17 cellular contexts compared by ENCODE assay signal in the genomic region with DNA sequence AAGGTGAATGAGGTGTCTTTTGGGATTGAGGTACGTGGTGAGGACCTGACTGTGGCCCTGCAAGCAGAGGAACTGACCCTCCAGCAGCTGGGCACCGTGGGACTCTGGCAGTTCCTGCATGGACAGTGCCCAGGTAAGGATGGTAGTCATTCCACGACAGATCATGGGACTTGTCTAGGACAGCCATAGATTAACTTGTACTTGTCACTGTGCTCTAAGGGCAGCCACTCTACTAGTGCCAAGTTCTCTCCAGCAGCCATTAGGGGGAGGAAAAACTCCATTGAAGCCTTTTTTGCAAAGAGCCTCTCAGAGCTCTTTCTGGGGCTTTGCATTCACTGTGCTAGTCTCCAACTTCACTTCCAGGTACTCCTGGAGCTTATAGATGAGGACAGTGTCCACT. TPM values are rescaled to one million over a fixed set of nuclear protein-coding genes. Genes with fewer than 3 reads are reported as not detected.
A peak's percentile ranks its signal among the peaks of the same experiment; 100 is the strongest.
DNase-seq lines count a peak whose midpoint lies in the region; ATAC-seq and TF ChIP-seq lines count a peak whose summit lies in the region.
"Had no signal": no experiment of that assay in that cellular context is flagged by ENCODE, and none has a peak within 500 bp of the region (broad histone marks: within the 10 kb centered on the region; RNA-seq: fewer than 3 reads in every experiment).

No MANE protein-coding gene starts in this region.

- peak; percentile 32 to 44 for TF ChIP-seq RAD21 in liver (IDR thresholded peaks at IDR 0.05)

- H3K4me3 ChIP-seq in NB4 (ENCODE audit: low read depth, low read length) (no peak overlapping the region), epithelial cell of esophagus (ENCODE audit: low read length) (no peak overlapping the region), liver (ENCODE audit: low read depth in 1 of 3, low read length in 3 of 3) (no peak overlapping the region)
- H3K4me3 ChIP-seq: A549, ascending aorta, pancreas, spleen had no signal

- TF ChIP-seq CTCF in NB4 (IDR thresholded peaks at IDR 0.05; ENCODE audit: low read depth, low read length) (no peak), epithelial cell of esophagus (IDR thresholded peaks at IDR 0.05; ENCODE audit: insufficient read depth, low read depth, low read length, missing control alignments) (no peak), liver (IDR thresholded peaks at IDR 0.05; ENCODE audit: low read depth, low read length, missing input control) (no peak)

- peaks cover 6 to 45% (median 24%) of the 10 kb centered on the region in 4 donors for H3K36me3 ChIP-seq in liver (ENCODE audit: control insufficient read depth in 4 of 4, insufficient read depth in 3 of 4, low read depth in 1 of 4, low read length in 3 of 4)

- H3K27ac Mint-ChIP-seq in activated CD8-positive, alpha-beta memory T cell treated with anti-CD3 and anti-CD28 coated beads, Interleukin-2, amount 10 ng/mL, durations not matched to agents 7 days and 5 days: no peak overlapping the region

- H3K27ac ChIP-seq in liver (ENCODE audit: low read depth in 1 of 2, low read length in 2 of 2): no peak overlapping the region
- H3K27ac ChIP-seq: A549, ascending aorta, pancreas, spleen had no signal

- H3K27me3 Mint-ChIP-seq in activated CD8-positive, alpha-beta memory T cell treated with anti-CD3 and anti-CD28 coated beads, Interleukin-2, amount 10 ng/mL, durations not matched to agents 7 days and 5 days: no peaks in the 10 kb centered on the region

- 87% methylated on average over 3 of the region's 3 CpGs for WGBS in liver

- H3K4me1 ChIP-seq in liver (ENCODE audit: control insufficient read depth in 4 of 4, insufficient read depth in 4 of 4, low read length in 3 of 4): peaks cover 0 to 10% (median 5%) of the 10 kb centered on the region in 4 donors
- H3K4me1 ChIP-seq: A549, ascending aorta, pancreas had no signal

- H3K27me3 ChIP-seq in liver (ENCODE audit: control insufficient read depth in 4 of 4, insufficient read depth in 4 of 4, low read length in 3 of 4): no peaks in the 10 kb centered on the region
- H3K27me3 ChIP-seq: ascending aorta, pancreas, spleen had no signal

- peaks cover 9% of the 10 kb centered on the region for H3K36me3 Mint-ChIP-seq in activated CD8-positive, alpha-beta memory T cell treated with anti-CD3 and anti-CD28 coated beads, Interleukin-2, amount 10 ng/mL, durations not matched to agents 7 days and 5 days

- ATAC-seq in activated CD8-positive, alpha-beta memory T cell treated with anti-CD3 and anti-CD28 coated beads, Interleukin-2, amount 10 ng/mL, durations not matched to agents 7 days and 5 days: no peak
- ATAC-seq: pancreas had no signal

- H3K9ac ChIP-seq in liver (ENCODE audit: low read depth in 1 of 2, low read length in 2 of 2): no peak overlapping the region

- no peaks in the 10 kb centered on the region for H3K9me3 ChIP-seq in liver (ENCODE audit: control insufficient read depth in 4 of 4, low read length in 3 of 4)
- H3K9me3 ChIP-seq: A549, ascending aorta, pancreas, spleen had no signal

- H3K9me3 Mint-ChIP-seq in activated CD8-positive, alpha-beta memory T cell treated with anti-CD3 and anti-CD28 coated beads, Interleukin-2, amount 10 ng/mL, durations not matched to agents 7 days and 5 days (ENCODE audit: low read depth): no peaks in the 10 kb centered on the region

- no peak overlapping the region for H3K4me3 Mint-ChIP-seq in activated CD8-positive, alpha-beta memory T cell treated with anti-CD3 and anti-CD28 coated beads, Interleukin-2, amount 10 ng/mL, durations not matched to agents 7 days and 5 days

- CTCF ChIA-PET in activated CD8-positive, alpha-beta memory T cell treated with anti-CD3 and anti-CD28 coated beads, Interleukin-2, amount 10 ng/mL, durations not matched to agents 7 days and 5 days (lab: Charles Lee): interaction anchor here (1.6 kb wide), 1 partner anchor 338 kb away, joined by 3 read pairs; no protein-coding TSS in a partner anchor

- peak; percentile 10 for DNase-seq in NCI-H82 (lab: John Stamatoyannopoulos, UW)
- DNase-seq in NCI-H82 treated with DMSO at 0.1 percent for 48 hours (lab: John Stamatoyannopoulos, UW; ENCODE audit: unreplicated experiment): no peak
- peak; percentile 27 for DNase-seq in NB4 (ENCODE audit: low read depth)
- peak; percentile 7 for DNase-seq in epithelial cell of esophagus (ENCODE audit: low read depth)
- DNase-seq in nucleus accumbens (lab: John Stamatoyannopoulos, UW): no peak
- no peak for DNase-seq in activated CD8-positive, alpha-beta memory T cell treated with anti-CD3 and anti-CD28 coated beads, Interleukin-2, amount 10 ng/mL, durations not matched to agents 7 days and 5 days
- DNase-seq in activated effector memory CD4-positive, alpha-beta T cell treated with anti-CD3 and anti-CD28 coated beads, Interleukin-2, amount 50 U/mL, for 16 hours: no peak
- DNase-seq: activated CD4-positive, alpha-beta T cell treated with anti-CD3 and anti-CD28 coated beads, Interleukin-2, amount 50 U/mL, for 4 hours; activated effector memory CD4-positive, alpha-beta T cell treated with Interleukin-2 at 50 U/mL for 16 hours; islet precursor cell; NCI-H1105 treated with DMSO at 0.1 percent for 48 hours; NCI-H510A; pancreas; spleen had no signal

- H3K4me1 Mint-ChIP-seq in activated CD8-positive, alpha-beta memory T cell treated with anti-CD3 and anti-CD28 coated beads, Interleukin-2, amount 10 ng/mL, durations not matched to agents 7 days and 5 days: no peaks in the 10 kb centered on the region

- no peak for TF ChIP-seq POLR2A in NB4 (IDR thresholded peaks at IDR 0.05; ENCODE audit: extremely low read depth, insufficient read length)

TF ChIP-seq in liver, 16 proteins besides CTCF, POLR2A, EP300 and RAD21:
- no peak for TF ChIP-seq HNF4G (IDR thresholded peaks at IDR 0.05)
- TF ChIP-seq, protein P1, sequence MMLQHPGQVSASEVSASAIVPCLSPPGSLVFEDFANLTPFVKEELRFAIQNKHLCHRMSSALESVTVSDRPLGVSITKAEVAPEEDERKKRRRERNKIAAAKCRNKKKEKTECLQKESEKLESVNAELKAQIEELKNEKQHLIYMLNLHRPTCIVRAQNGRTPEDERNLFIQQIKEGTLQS (IDR thresholded peaks at IDR 0.05): no peak
- no peak for TF ChIP-seq NR2F2 (IDR thresholded peaks at IDR 0.05)
- TF ChIP-seq RXRA (IDR thresholded peaks at IDR 0.05): no peak
- TF ChIP-seq, protein P2, sequence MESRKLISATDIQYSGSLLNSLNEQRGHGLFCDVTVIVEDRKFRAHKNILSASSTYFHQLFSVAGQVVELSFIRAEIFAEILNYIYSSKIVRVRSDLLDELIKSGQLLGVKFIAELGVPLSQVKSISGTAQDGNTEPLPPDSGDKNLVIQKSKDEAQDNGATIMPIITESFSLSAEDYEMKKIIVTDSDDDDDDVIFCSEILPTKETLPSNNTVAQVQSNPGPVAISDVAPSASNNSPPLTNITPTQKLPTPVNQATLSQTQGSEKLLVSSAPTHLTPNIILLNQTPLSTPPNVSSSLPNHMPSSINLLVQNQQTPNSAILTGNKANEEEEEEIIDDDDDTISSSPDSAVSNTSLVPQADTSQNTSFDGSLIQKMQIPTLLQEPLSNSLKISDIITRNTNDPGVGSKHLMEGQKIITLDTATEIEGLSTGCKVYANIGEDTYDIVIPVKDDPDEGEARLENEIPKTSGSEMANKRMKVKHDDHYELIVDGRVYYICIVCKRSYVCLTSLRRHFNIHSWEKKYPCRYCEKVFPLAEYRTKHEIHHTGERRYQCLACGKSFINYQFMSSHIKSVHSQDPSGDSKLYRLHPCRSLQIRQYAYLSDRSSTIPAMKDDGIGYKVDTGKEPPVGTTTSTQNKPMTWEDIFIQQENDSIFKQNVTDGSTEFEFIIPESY (IDR thresholded peaks at IDR 0.05): no peak
- no peak for TF ChIP-seq GABPA (IDR thresholded peaks at IDR 0.05 in 1 of 2, conservative IDR thresholded peaks at IDR 0.05 in 1 of 2)
- TF ChIP-seq HNF4A (conservative IDR thresholded peaks at IDR 0.05): no peak
TF ChIP-seq in liver: peak in this region for 0.

RNA-seq across cellular contexts. Expression of a gene that starts 20.4 kb away (rescaled TPM):
- total RNA-seq in liver: 10 to 100 TPM; 12.0 to 16.0 TPM
- polyA plus RNA-seq in liver: 10 to 100 TPM in 1 of 2 donors, 1 to 10 TPM in 1; 7.3 to 12.2 TPM
- total RNA-seq in activated CD8-positive, alpha-beta memory T cell treated with anti-CD3 and anti-CD28 coated beads, Interleukin-2, amount 10 ng/mL, durations not matched to agents 7 days and 5 days: 10 to 100 TPM; 29.4 to 32.2 TPM

RNA-seq across cellular contexts. Expression of a gene that starts 21.6 kb away (rescaled TPM):
- 10 to 100 TPM in 1 of 2 donors, 1 to 10 TPM in 1; 6.5 to 18.7 TPM for total RNA-seq in liver
- 1 to 10 TPM; 4.3 to 6.8 TPM for polyA plus RNA-seq in liver
- total RNA-seq in activated CD8-positive, alpha-beta memory T cell treated with anti-CD3 and anti-CD28 coated beads, Interleukin-2, amount 10 ng/mL, durations not matched to agents 7 days and 5 days: 1 to 10 TPM; 8.3 to 9.6 TPM

Comparison
In these comparisons a context has a peak if more than half of its experiments do, and no peak if none do; other contexts are left out.
1. DNase-seq: peak in NCI-H82 (single experiment), NB4 (single experiment) and epithelial cell of esophagus (single experiment); none in NCI-H82 treated with DMSO at 0.1 percent for 48 hours (single experiment), nucleus accumbens (0 of 56), activated CD8-positive, alpha-beta memory T cell treated with anti-CD3 and anti-CD28 coated beads, Interleukin-2, amount 10 ng/mL, durations not matched to agents 7 days and 5 days (single experiment) and activated effector memory CD4-positive, alpha-beta T cell treated with anti-CD3 and anti-CD28 coated beads, Interleukin-2, amount 50 U/mL, for 16 hours (single experiment).